Comparison of ENCODE assay signal across 1 cellular context in genomic region chr7:79055722-79056415, GRCh38.
TF ChIP-seq lines count a peak whose summit lies in the region.

No MANE protein-coding gene starts in this region.

TF ChIP-seq in GM23338, 12 proteins besides CTCF, POLR2A, EP300 and RAD21 (continued from another document):
- TF ChIP-seq ZNF462 (CRISPR knock-in tag; IDR thresholded peaks at IDR 0.05), result no peak
- no peak for TF ChIP-seq POLR2AphosphoS5 (IDR thresholded peaks at IDR 0.05; ENCODE audit: low read depth)
- TF ChIP-seq CREB1 (CRISPR knock-in tag; IDR thresholded peaks at IDR 0.05; ENCODE audit: low read depth), result no peak
